In the genomic region with DNA sequence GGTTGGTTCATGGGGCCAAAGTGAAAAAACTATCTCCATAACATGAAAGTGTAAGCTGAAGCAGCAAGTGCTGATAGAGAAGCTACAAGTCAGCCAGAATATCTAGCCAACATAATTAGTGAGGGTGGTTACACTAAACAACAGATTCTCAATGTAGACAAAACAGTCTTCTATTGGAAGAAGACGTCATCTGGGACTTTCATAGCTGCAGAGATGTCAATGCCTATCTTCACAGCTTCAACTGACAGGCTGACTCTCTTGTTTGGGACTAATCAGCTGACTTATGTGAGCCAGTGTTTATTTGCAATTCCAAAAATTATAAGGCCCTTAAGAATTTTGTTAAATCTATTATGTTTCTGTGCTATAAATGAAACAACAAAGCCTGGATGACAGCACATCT, we compare ENCODE assay signal across 25 cellular contexts.
"Had no signal": no experiment of that assay in that cellular context is flagged by ENCODE, and none has a peak within 500 bp of the region (broad histone marks: within the 10 kb centered on the region; RNA-seq: fewer than 3 reads in every experiment).

No MANE protein-coding gene starts in this region.

- H3K9me3 ChIP-seq: adrenal gland, MG63 had no signal

- H3K27ac ChIP-seq: adrenal gland, SK-N-MC had no signal

- H3K4me1 ChIP-seq: adrenal gland had no signal

- H3K36me3 ChIP-seq: adrenal gland, MG63 had no signal

- DNase-seq: activated CD4-positive, alpha-beta T cell treated with anti-CD3 and anti-CD28 coated beads for 36 hours; activated CD4-positive, alpha-beta T cell treated with anti-CD3 and anti-CD28 coated beads, Interleukin-2, amount 10 ng/mL, durations not matched to agents 7 days and 5 days; activated CD4-positive, alpha-beta T cell treated with anti-CD3 and anti-CD28 coated beads, Interleukin-2, amount 50 U/mL, for 48 hours; activated CD8-positive, alpha-beta T cell treated with anti-CD3 and anti-CD28 coated beads, Interleukin-2, amount 10 ng/mL, durations not matched to agents 7 days and 5 days; activated gamma-delta T cell; activated naive CD4-positive, alpha-beta T cell treated with Interleukin-2 at 50 U/mL for 16 hours; activated T-cell treated with anti-CD3 and anti-CD28 coated beads, Interleukin-2, amount 50 U/mL, for 24 hours; adrenal gland; caudate nucleus; Kasumi-1; KG1; MG63; NCI-H1048; NCI-H1436 treated with DMSO at 0.1 percent for 48 hours; NCI-H1694 treated with DMSO at 0.1 percent for 48 hours; NCI-H2029; NCI-H345; NCI-H510A; NCI-H526; NCI-H748 treated with DMSO at 0.1 percent for 48 hours; NK-92 treated with Interleukin-12 subunit alpha and Interleukin-12 subunit beta, amount 100 ng/mL, for 24 hours; Right ventricle myocardium superior had no signal

- FAIRE-seq: bronchial epithelial cell, TTC549 had no signal

- H3K4me3 ChIP-seq: adrenal gland, MG63, SK-N-MC had no signal

- H3K27me3 ChIP-seq: adrenal gland, MG63 had no signal
